ENCODE assay signal across 9 cellular contexts in genomic region chr19:12155324-12155723, GRCh38. TPM values are rescaled to one million over a fixed set of nuclear protein-coding genes. Genes with fewer than 3 reads are reported as not detected.
A peak's percentile ranks its signal among the peaks of the same experiment; 100 is the strongest.
DNase-seq lines count a peak whose midpoint lies in the region; ATAC-seq and TF ChIP-seq lines count a peak whose summit lies in the region.
"Had no signal": no experiment of that assay in that cellular context is flagged by ENCODE, and none has a peak within 500 bp of the region (broad histone marks: within the 10 kb centered on the region; RNA-seq: fewer than 3 reads in every experiment).

No MANE protein-coding gene starts in this region.

- peaks cover 13% of the 10 kb centered on the region for H3K79me2 ChIP-seq in OCI-LY3 (ENCODE audit: low read length)

- H2AFZ ChIP-seq in OCI-LY3 (ENCODE audit: low read depth, low read length), result no peak overlapping the region

- H3K27ac Mint-ChIP-seq in CD8-positive, alpha-beta memory T cell, result peak overlapping the region in 5 of 8 donors; percentile 0 to 72 (median 17)
- H3K27ac Mint-ChIP-seq in osteocyte (ENCODE audit: unreplicated experiment), result peak overlapping the region; percentile 96

- H4K20me1 ChIP-seq in OCI-LY3 (ENCODE audit: insufficient read depth, low read length), result no peaks in the 10 kb centered on the region

- no peak overlapping the region for H3K9ac ChIP-seq in OCI-LY3 (ENCODE audit: low read length)

- H3K4me3 Mint-ChIP-seq in CD8-positive, alpha-beta memory T cell, result peak overlapping the region; percentile 82 to 89 (median 85)
- peak overlapping the region; percentile 92 for H3K4me3 Mint-ChIP-seq in osteocyte (ENCODE audit: unreplicated experiment)

- H3K4me1 ChIP-seq in CD8-positive, alpha-beta memory T cell (ENCODE audit: insufficient read depth, low read length), result peaks cover 4% of the 10 kb centered on the region
- peaks cover 9% of the 10 kb centered on the region for H3K4me1 ChIP-seq in OCI-LY3 (ENCODE audit: low read length)

- peaks cover 16 to 21% (median 18%) of the 10 kb centered on the region in 3 donors for H3K4me1 Mint-ChIP-seq in CD8-positive, alpha-beta memory T cell
- peaks cover 20% of the 10 kb centered on the region for H3K4me1 Mint-ChIP-seq in osteocyte (ENCODE audit: unreplicated experiment)

- H3K36me3 ChIP-seq in CD8-positive, alpha-beta memory T cell (ENCODE audit: insufficient read depth, low read length), result no peaks in the 10 kb centered on the region
- peaks cover 6% of the 10 kb centered on the region for H3K36me3 ChIP-seq in OCI-LY3 (replicated peaks; ENCODE audit: low read depth, low read length)

- H3K27ac ChIP-seq in CD8-positive, alpha-beta memory T cell (ENCODE audit: low read depth, low read length), result no peak overlapping the region
- no peak overlapping the region for H3K27ac ChIP-seq in OCI-LY3 (ENCODE audit: low read length)

- H3K9me3 Mint-ChIP-seq in CD8-positive, alpha-beta memory T cell, result no peaks in the 10 kb centered on the region
- peaks cover 4% of the 10 kb centered on the region for H3K9me3 Mint-ChIP-seq in osteocyte (ENCODE audit: unreplicated experiment)

- H3K4me3 ChIP-seq in CD8-positive, alpha-beta memory T cell (ENCODE audit: low read length), result peak overlapping the region; percentile 16
- H3K4me3 ChIP-seq in OCI-LY3 (ENCODE audit: low read length) (peak overlapping the region; percentile 97), epithelial cell of proximal tubule (ENCODE audit: low read depth, low read length) (peak overlapping the region; percentile 84)

- H3K36me3 Mint-ChIP-seq in CD8-positive, alpha-beta memory T cell, result peaks cover 0 to 5% (median 4%) of the 10 kb centered on the region in 3 donors
- peaks cover 32% of the 10 kb centered on the region for H3K36me3 Mint-ChIP-seq in osteocyte (ENCODE audit: unreplicated experiment)

- peaks cover 4 to 9% of the 10 kb centered on the region in 2 donors for H3K27me3 Mint-ChIP-seq in CD8-positive, alpha-beta memory T cell
- no peaks in the 10 kb centered on the region for H3K27me3 Mint-ChIP-seq in osteocyte (ENCODE audit: unreplicated experiment)

- peak overlapping the region; percentile 93 for H3K4me2 ChIP-seq in OCI-LY3 (ENCODE audit: low read length)

- no peak for DNase-seq in CD8-positive, alpha-beta memory T cell
- DNase-seq in epithelial cell of proximal tubule (ENCODE audit: low read depth), result no peak
- no peak for DNase-seq in osteocyte (ENCODE audit: extremely low spot score, unreplicated experiment)
- no peak for DNase-seq in mucosa of gallbladder (ENCODE audit: low spot score)
- no peak for DNase-seq in left colon
- DNase-seq in NCI-H1694 treated with DMSO at 0.1 percent for 48 hours (lab: John Stamatoyannopoulos, UW), result no peak
- DNase-seq: dermis blood vessel endothelial cell had no signal

- ATAC-seq in left colon, result no peak
- ATAC-seq in GM18873 (IDR thresholded peaks at IDR 0.05; ENCODE audit: low FRiP score, unreplicated experiment), result no peak

- no peaks in the 10 kb centered on the region for H3K27me3 ChIP-seq in CD8-positive, alpha-beta memory T cell (ENCODE audit: insufficient read depth, low read length, poor library complexity, severe bottlenecking)
- no peaks in the 10 kb centered on the region for H3K27me3 ChIP-seq in OCI-LY3 (ENCODE audit: low read depth, low read length)

- H3K9me3 ChIP-seq in CD8-positive, alpha-beta memory T cell (ENCODE audit: low read length), result no peaks in the 10 kb centered on the region
- no peaks in the 10 kb centered on the region for H3K9me3 ChIP-seq in OCI-LY3 (ENCODE audit: insufficient read depth, low read length)

- TF ChIP-seq CTCF in OCI-LY3 (IDR thresholded peaks at IDR 0.05; ENCODE audit: low read depth, low read length) (no peak), epithelial cell of proximal tubule (conservative IDR thresholded peaks at IDR 0.05; ENCODE audit: low read depth, low read length) (no peak), osteocyte (IDR thresholded peaks at IDR 0.05) (no peak)

- POLR2A ChIA-PET in CD8-positive, alpha-beta memory T cell (lab: Charles Lee), result no interaction called here

- intact Hi-C loops in left colon (cut with DNase I, micrococcal nuclease), result no loop called here

- CTCF ChIA-PET in CD8-positive, alpha-beta memory T cell (lab: Charles Lee), result no interaction called here

RNA-seq across cellular contexts. Expression of gene ZNF625, which starts 1.2 kb away (rescaled TPM):
- 1 to 10 TPM; 3.3 to 3.8 TPM for total RNA-seq in CD8-positive, alpha-beta memory T cell
- polyA plus RNA-seq in CD8-positive, alpha-beta memory T cell, result 0.39 TPM
- total RNA-seq in epithelial cell of proximal tubule (3.1 and 4.6 TPM in 2 replicates), osteocyte (9.1 and 11.6 TPM in 2 replicates), mucosa of gallbladder (5.9 TPM), left colon (1 to 10 TPM; 2.8 to 3.0 TPM)

RNA-seq across cellular contexts. Expression of gene ZNF136, which starts 7.6 kb away (rescaled TPM):
- total RNA-seq in CD8-positive, alpha-beta memory T cell, result 10 to 100 TPM; 13.0 to 16.0 TPM
- polyA plus RNA-seq in CD8-positive, alpha-beta memory T cell, result 17.4 TPM
- total RNA-seq in epithelial cell of proximal tubule, result 1.4 and 1.8 TPM in 2 replicates
- 10.4 and 12.9 TPM in 2 replicates for total RNA-seq in osteocyte
- total RNA-seq in mucosa of gallbladder, result 8.8 TPM
- 1 to 10 TPM; 5.6 to 6.1 TPM for total RNA-seq in left colon

RNA-seq across cellular contexts. Expression of gene ZNF20, which starts 15.2 kb away (rescaled TPM):
- 1 to 10 TPM; 2.5 to 3.7 TPM for total RNA-seq in CD8-positive, alpha-beta memory T cell
- polyA plus RNA-seq in CD8-positive, alpha-beta memory T cell, result 3.0 TPM
- total RNA-seq in epithelial cell of proximal tubule (2.2 and 2.3 TPM in 2 replicates), osteocyte (3.9 and 8.5 TPM in 2 replicates), mucosa of gallbladder (3.4 TPM), left colon (1 to 10 TPM; 3.8 to 6.2 TPM)

Comparison
In these comparisons a context has a peak if more than half of its experiments do, and no peak if none do; other contexts are left out.
1. H3K4me3 ChIP-seq: peak in every context shown above with its lines; median percentile 97 in OCI-LY3; 84 in epithelial cell of proximal tubule; 16 in CD8-positive, alpha-beta memory T cell.